ENCODE assay signal across 13 cellular contexts in the genomic region with DNA sequence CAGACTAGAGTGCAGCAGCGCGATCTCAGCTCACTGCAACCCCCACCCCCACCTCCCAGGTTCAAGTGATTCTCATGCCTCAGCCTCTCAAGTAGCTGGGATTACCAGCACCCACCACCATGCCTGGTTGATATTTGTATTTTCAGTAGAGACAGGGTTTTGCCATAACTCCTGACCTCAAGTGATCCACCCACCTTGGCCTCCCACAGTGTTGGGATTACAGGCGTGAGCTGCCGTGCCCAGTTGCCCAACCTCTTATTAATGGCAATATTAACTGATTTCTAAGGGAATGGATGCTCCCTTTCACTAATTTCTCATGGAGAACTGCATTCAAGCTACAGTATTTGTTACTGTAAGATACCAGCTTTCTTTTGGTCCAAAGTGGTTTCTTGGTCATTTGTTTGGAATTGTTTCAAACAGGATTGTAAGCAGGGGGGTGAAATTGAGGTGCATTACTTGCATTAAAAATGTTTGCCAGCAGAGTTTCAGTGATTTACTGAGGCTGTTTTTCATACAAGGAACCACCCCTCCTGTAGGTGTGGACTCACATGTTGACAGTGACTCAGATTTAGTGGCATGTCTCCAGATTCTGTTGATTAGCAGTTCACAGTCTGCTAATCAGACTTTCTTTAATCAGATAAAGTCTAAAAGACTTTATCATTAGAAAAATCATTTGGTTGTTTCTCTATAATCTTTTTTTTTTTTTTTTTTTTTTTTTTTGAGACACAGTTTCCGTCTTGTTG. TPM values are rescaled to one million over a fixed set of nuclear protein-coding genes. Genes with fewer than 3 reads are reported as not detected.
DNase-seq lines count a peak whose midpoint lies in the region; ATAC-seq and TF ChIP-seq lines count a peak whose summit lies in the region.
"Had no signal": no experiment of that assay in that cellular context is flagged by ENCODE, and none has a peak within 500 bp of the region (broad histone marks: within the 10 kb centered on the region; RNA-seq: fewer than 3 reads in every experiment).

No MANE protein-coding gene starts in this region.

- H3K9me3 Mint-ChIP-seq in stimulated activated effector memory CD8-positive, alpha-beta T cell treated with anti-CD3 and anti-CD28 coated beads, Interleukin-12 subunit alpha, Interleukin-12 subunit beta, amount 100 ng/mL, for 72 hours = no peaks in the 10 kb centered on the region

- peak; percentile 23 to 32 for DNase-seq in activated CD4-positive, alpha-beta T cell treated with anti-CD3 and anti-CD28 coated beads for 4 hours
- DNase-seq in activated CD4-positive, alpha-beta T cell treated with anti-CD3 and anti-CD28 coated beads, Interleukin-2, amount 50 U/mL, for 4 hours = no peak
- DNase-seq in SJSA1 (ENCODE audit: low read depth in 1 of 2, low spot score in 2 of 2) (no peak), fibroblast of mammary gland (ENCODE audit: low read depth) (peak; percentile 79), dedifferentiated amniotic fluid mesenchymal stem cell (ENCODE audit: extremely low spot score) (no peak)
- DNase-seq in stimulated activated effector memory CD8-positive, alpha-beta T cell treated with anti-CD3 and anti-CD28 coated beads, Interleukin-12 subunit alpha, Interleukin-12 subunit beta, amount 100 ng/mL, for 72 hours (ENCODE audit: low spot score in 2 of 2) = no peak
- DNase-seq: NCI-H2081; stimulated activated CD4-positive, alpha-beta T cell treated with anti-CD3 and anti-CD28 coated beads, Interleukin-4, amount 100 ng/mL, for 1 hour had no signal

- H3K4me1 Mint-ChIP-seq in stimulated activated effector memory CD8-positive, alpha-beta T cell treated with anti-CD3 and anti-CD28 coated beads, Interleukin-12 subunit alpha, Interleukin-12 subunit beta, amount 100 ng/mL, for 72 hours = peaks cover 41% of the 10 kb centered on the region

- no peak overlapping the region for H3K4me3 Mint-ChIP-seq in stimulated activated effector memory CD8-positive, alpha-beta T cell treated with anti-CD3 and anti-CD28 coated beads, Interleukin-12 subunit alpha, Interleukin-12 subunit beta, amount 100 ng/mL, for 72 hours

- H3K4me3 ChIP-seq in SJSA1 (no peak overlapping the region), fibroblast of mammary gland (ENCODE audit: control insufficient read depth, low read depth, low read length) (no peak overlapping the region)
- H3K4me3 ChIP-seq: ascending aorta had no signal

- no peak for TF ChIP-seq CTCF in fibroblast of mammary gland (conservative IDR thresholded peaks at IDR 0.05; ENCODE audit: control insufficient read depth, insufficient read depth, low read depth, low read length)

- peak; percentile 51 for ATAC-seq in stimulated activated effector memory CD8-positive, alpha-beta T cell treated with anti-CD3 and anti-CD28 coated beads, Interleukin-12 subunit alpha, Interleukin-12 subunit beta, amount 100 ng/mL, for 72 hours
- ATAC-seq in GM18511 (IDR thresholded peaks at IDR 0.05; ENCODE audit: unreplicated experiment) (no peak), HG02981 (IDR thresholded peaks at IDR 0.05; ENCODE audit: unreplicated experiment) (no peak)

- peaks cover 4% of the 10 kb centered on the region for H3K36me3 ChIP-seq in SJSA1
- H3K36me3 ChIP-seq: ascending aorta had no signal

- H3K36me3 Mint-ChIP-seq in stimulated activated effector memory CD8-positive, alpha-beta T cell treated with anti-CD3 and anti-CD28 coated beads, Interleukin-12 subunit alpha, Interleukin-12 subunit beta, amount 100 ng/mL, for 72 hours = peaks cover 9% of the 10 kb centered on the region

- H3K9me3 ChIP-seq in SJSA1 (replicated peaks) = no peaks in the 10 kb centered on the region
- H3K9me3 ChIP-seq: ascending aorta had no signal

- H3K27ac ChIP-seq in SJSA1 = peak overlapping the region; percentile 12; the same call in 1 of the 2 replicates
- H3K27ac ChIP-seq: ascending aorta had no signal

- H3K27me3 ChIP-seq in SJSA1 (replicated peaks) = no peaks in the 10 kb centered on the region
- H3K27me3 ChIP-seq: ascending aorta had no signal

- H3K4me1 ChIP-seq in SJSA1 (replicated peaks) = peaks cover 52% of the 10 kb centered on the region

- H3K27ac Mint-ChIP-seq in stimulated activated effector memory CD8-positive, alpha-beta T cell treated with anti-CD3 and anti-CD28 coated beads, Interleukin-12 subunit alpha, Interleukin-12 subunit beta, amount 100 ng/mL, for 72 hours = no peak overlapping the region

RNA-seq across cellular contexts. Expression of a gene that starts 3.9 kb away (rescaled TPM):
- 8.8 and 15.2 TPM in 2 replicates for total RNA-seq in SJSA1 (2014; rRNA removed; shearing (Covaris generic))

RNA-seq across cellular contexts. Expression of a gene that starts 59.3 kb away (rescaled TPM):
- not detected in 2 replicates for total RNA-seq in SJSA1 (2014; rRNA removed; shearing (Covaris generic))
- total RNA-seq: ascending aorta, G401, osteocyte had no signal

Comparison
In these comparisons a context has a peak if more than half of its experiments do, and no peak if none do; other contexts are left out.
1. DNase-seq: peak in activated CD4-positive, alpha-beta T cell treated with anti-CD3 and anti-CD28 coated beads for 4 hours (2 of 2) and fibroblast of mammary gland (single experiment); none in activated CD4-positive, alpha-beta T cell treated with anti-CD3 and anti-CD28 coated beads, Interleukin-2, amount 50 U/mL, for 4 hours (0 of 2), SJSA1 (0 of 2), stimulated activated effector memory CD8-positive, alpha-beta T cell treated with anti-CD3 and anti-CD28 coated beads, Interleukin-12 subunit alpha, Interleukin-12 subunit beta, amount 100 ng/mL, for 72 hours (0 of 2) and dedifferentiated amniotic fluid mesenchymal stem cell (single experiment).